9 cellular contexts compared by ENCODE assay signal in genomic region chr2:235106874-235107639, GRCh38.
DNase-seq lines count a peak whose midpoint lies in the region; ATAC-seq and TF ChIP-seq lines count a peak whose summit lies in the region.
"Had no signal": no experiment of that assay in that cellular context is flagged by ENCODE, and none has a peak within 500 bp of the region (broad histone marks: within the 10 kb centered on the region; RNA-seq: fewer than 3 reads in every experiment).

No MANE protein-coding gene starts in this region.

- H3K27me3 ChIP-seq in transverse colon = no peaks in the 10 kb centered on the region

- no peaks in the 10 kb centered on the region for H3K9me3 Mint-ChIP-seq in CD14-positive monocyte
- H3K9me3 Mint-ChIP-seq: naive thymus-derived CD4-positive, alpha-beta T cell had no signal

- no peaks in the 10 kb centered on the region for H3K4me1 ChIP-seq in transverse colon

- ATAC-seq in GM18858 (IDR thresholded peaks at IDR 0.05; ENCODE audit: unreplicated experiment) = no peak
- ATAC-seq in GM21786 (IDR thresholded peaks at IDR 0.05; ENCODE audit: unreplicated experiment) = no peak
- ATAC-seq: naive thymus-derived CD4-positive, alpha-beta T cell had no signal

- intact Hi-C loops in CD14-positive monocyte (cut with micrococcal nuclease) (no loop called here), transverse colon (cut with DNase I; ENCODE audit: low total_unique reads) (no loop called here)

- TF ChIP-seq EP300 in transverse colon (IDR thresholded peaks at IDR 0.05; ENCODE audit: low read depth) = no peak

- WGBS in transverse colon (ENCODE audit: low coverage in 1 of 2), 2 donors = 48% methylated on average over 10 of the region's 10 CpGs; no CpG with 5 or more reads in 1 of the 2 donors

- H3K27me3 Mint-ChIP-seq in CD14-positive monocyte (ENCODE audit: low read depth in 3 of 3) = peaks cover 0 to 5% (median 3%) of the 10 kb centered on the region in 3 donors

- H3K27ac Mint-ChIP-seq in CD14-positive monocyte = peak overlapping the region in 1 of 7 donors; percentile 18

- H3K4me3 Mint-ChIP-seq in CD14-positive monocyte = no peak overlapping the region
- H3K4me3 Mint-ChIP-seq: naive thymus-derived CD4-positive, alpha-beta T cell had no signal

- H3K9me3 ChIP-seq in transverse colon = no peaks in the 10 kb centered on the region

- TF ChIP-seq CTCF in CD14-positive monocyte (IDR thresholded peaks at IDR 0.05) (peak; percentile 36), cardiac fibroblast (IDR thresholded peaks at IDR 0.05; ENCODE audit: low read depth, low read length) (peak; percentile 80), transverse colon (IDR thresholded peaks at IDR 0.05) (peak; percentile 54 to 67 (median 57))

- H3K4me3 ChIP-seq in cardiac fibroblast (replicated peaks in 1 of 2; ENCODE audit: low read depth in 2 of 2, low read length in 2 of 2) (no peak overlapping the region), transverse colon (no peak overlapping the region)

- no peak for TF ChIP-seq POLR2A in transverse colon (IDR thresholded peaks at IDR 0.05)

- in situ Hi-C loops in transverse colon (cut with MboI; ENCODE audit: low pct_ligation_motif_present in 1 of 4, low pct_unique_long_range_greater_than_20kb in 1 of 4, low sequenced_read_pairs in 3 of 4) = loop anchor here in 3 of 4 donors (5.0 to 25.0 kb wide), 5 partner anchors 555 to 1145 kb away; no protein-coding TSS in a partner anchor

- no peak for DNase-seq in CD14-positive monocyte (ENCODE audit: low spot score)
- DNase-seq in H4 (ENCODE audit: low spot score) = peak; percentile 76
- peak; percentile 53 for DNase-seq in NCI-H526 treated with DMSO at 0.1 percent for 48 hours (lab: John Stamatoyannopoulos, UW)
- DNase-seq in cardiac fibroblast (ENCODE audit: low read depth in 2 of 2) = peak; percentile 83 to 84
- peak; percentile 77 for DNase-seq in kidney tubule cell (ENCODE audit: low spot score)
- DNase-seq in transverse colon = peak; percentile 62

- H3K36me3 Mint-ChIP-seq in CD14-positive monocyte = no peaks in the 10 kb centered on the region
- H3K36me3 Mint-ChIP-seq: naive thymus-derived CD4-positive, alpha-beta T cell had no signal

- no peak overlapping the region for H3K27ac ChIP-seq in transverse colon

- H3K36me3 ChIP-seq in transverse colon = no peaks in the 10 kb centered on the region

- no peaks in the 10 kb centered on the region for H3K4me1 Mint-ChIP-seq in CD14-positive monocyte
- H3K4me1 Mint-ChIP-seq: naive thymus-derived CD4-positive, alpha-beta T cell had no signal
